ENCODE assay signal across 17 cellular contexts in genomic region chr5:61620660-61621650, GRCh38.
DNase-seq lines count a peak whose midpoint lies in the region; ATAC-seq and FAIRE-seq lines count a peak whose summit lies in the region.
"Had no signal": no experiment of that assay in that cellular context is flagged by ENCODE, and none has a peak within 500 bp of the region (broad histone marks: within the 10 kb centered on the region; RNA-seq: fewer than 3 reads in every experiment).

No MANE protein-coding gene starts in this region.

- peak; percentile 11 for ATAC-seq in left lobe of liver
- ATAC-seq in GM19328 (IDR thresholded peaks at IDR 0.05; ENCODE audit: unreplicated experiment), result no peak
- ATAC-seq in GM19452 (IDR thresholded peaks at IDR 0.05; ENCODE audit: unreplicated experiment), result no peak

- DNase-seq in NCI-H146 (lab: John Stamatoyannopoulos, UW) (peak; percentile 60), cerebellar cortex (ENCODE audit: low spot score) (peak; percentile 47), left lobe of liver (ENCODE audit: low spot score) (no peak), substantia nigra (lab: John Stamatoyannopoulos, UW) (peak; percentile 53 to 97 (median 87)), COLO829 (ENCODE audit: low spot score) (no peak), urothelium cell line (ENCODE audit: low spot score) (no peak)
- DNase-seq: activated CD4-positive, alpha-beta T cell treated with anti-CD3 and anti-CD28 coated beads for 4 hours; activated naive CD4-positive, alpha-beta T cell treated with anti-CD3 and anti-CD28 coated beads, Interleukin-2, amount 50 U/mL, for 16 hours; BE2C; DMS79; NCI-H1105; NCI-H2171 treated with DMSO at 0.1 percent for 48 hours; SHP77 had no signal

- no peak for FAIRE-seq in urothelium cell line (lab: Jason Lieb, UNC)

- H3K27ac ChIP-seq in substantia nigra (ENCODE audit: low read depth, low read length, poor library complexity, severe bottlenecking), result peak overlapping the region; percentile 97
- H3K27ac ChIP-seq: cardiac muscle cell, parathyroid adenoma had no signal

Comparison
In these comparisons a context has a peak if more than half of its experiments do, and no peak if none do; other contexts are left out.
1. DNase-seq: peak in NCI-H146 (single experiment), cerebellar cortex (single experiment) and substantia nigra (49 of 49); none in left lobe of liver (single experiment), COLO829 (single experiment) and urothelium cell line (single experiment).